21 cellular contexts compared by ENCODE assay signal in the genomic region with DNA sequence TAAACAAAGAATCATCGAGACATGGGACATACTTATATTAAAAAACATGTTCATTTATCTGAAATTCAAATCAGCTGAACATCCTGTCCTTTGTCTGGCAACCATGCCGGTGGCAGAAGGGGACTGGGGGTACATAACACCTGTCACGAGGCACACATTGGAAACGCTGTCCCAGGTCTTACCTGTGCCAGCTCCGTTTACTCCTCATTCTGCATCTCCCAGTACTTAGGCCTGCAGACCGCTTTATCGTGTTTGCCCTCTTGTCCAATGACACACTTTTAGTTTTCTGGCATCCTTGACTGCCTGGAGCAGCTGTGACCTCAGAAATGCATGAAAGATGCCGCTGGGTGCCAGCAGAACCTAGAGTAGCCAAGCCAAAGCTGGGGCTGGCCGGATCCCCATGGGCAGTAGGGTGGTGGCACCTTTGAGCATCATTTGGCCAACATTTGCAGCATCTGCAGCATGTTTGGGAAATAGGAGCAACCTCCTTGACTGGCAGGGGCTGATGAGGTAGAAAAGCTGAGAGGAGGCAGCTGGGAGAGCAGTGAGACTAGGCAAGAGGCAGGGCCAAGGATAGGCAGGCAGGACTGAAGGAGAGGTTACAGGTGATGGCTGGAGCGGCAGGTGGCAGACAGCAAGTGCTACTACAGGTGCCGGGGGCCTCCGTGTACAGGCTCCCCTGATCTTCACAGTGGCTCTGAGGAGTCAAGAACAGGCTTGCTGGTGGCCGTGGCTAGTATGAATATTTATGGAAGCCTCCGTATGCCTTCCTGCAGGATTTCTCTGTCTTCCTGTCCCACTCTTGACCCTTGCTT.
"Had no signal": no experiment of that assay in that cellular context is flagged by ENCODE, and none has a peak within 500 bp of the region (broad histone marks: within the 10 kb centered on the region; RNA-seq: fewer than 3 reads in every experiment).

No MANE protein-coding gene starts in this region.

- H3K4me1 ChIP-seq: body of pancreas, lower lobe of right lung had no signal

- H3K9me3 Mint-ChIP-seq: activated B cell treated with CpG ODN at 0.5 μM for 24 hours; activated CD4-positive, alpha-beta T cell treated with anti-CD3 and anti-CD28 coated beads, Interleukin-2, amount 10 ng/mL, durations not matched to agents 7 days and 5 days; activated naive CD4-positive, alpha-beta T cell treated with anti-CD3 and anti-CD28 coated beads, Interleukin-2, amount 50 U/mL, for 72 hours; activated T-cell treated with anti-CD3 and anti-CD28 coated beads, Interleukin-2, amount 50 U/mL, for 72 hours; mesothelial cell of epicardium had no signal

- H3K4me1 Mint-ChIP-seq: activated B cell treated with CpG ODN at 0.5 μM for 24 hours; activated CD4-positive, alpha-beta T cell treated with anti-CD3 and anti-CD28 coated beads, Interleukin-2, amount 10 ng/mL, durations not matched to agents 7 days and 5 days; mesothelial cell of epicardium; stimulated activated naive B cell treated with anti-CD40 and anti-IgM and Interleukin-4, amounts not matched to agents 10 μg/mL and 1 μg/mL and 100 μg/mL, for 72 hours had no signal

- H3K4me3 ChIP-seq: body of pancreas, lower lobe of right lung, thyroid gland had no signal

- H3K9me3 ChIP-seq: body of pancreas, lower lobe of right lung, thyroid gland had no signal

- H3K27me3 ChIP-seq: body of pancreas, thyroid gland had no signal

- H3K27me3 Mint-ChIP-seq: activated B cell treated with CpG ODN at 0.5 μM for 24 hours; activated CD4-positive, alpha-beta T cell treated with anti-CD3 and anti-CD28 coated beads, Interleukin-2, amount 10 ng/mL, durations not matched to agents 7 days and 5 days; stimulated activated naive B cell treated with anti-CD40 and anti-IgM and Interleukin-4, amounts not matched to agents 10 μg/mL and 1 μg/mL and 100 μg/mL, for 72 hours had no signal

- ATAC-seq: activated naive CD4-positive, alpha-beta T cell treated with anti-CD3 and anti-CD28 coated beads, Interleukin-2, amount 50 U/mL, for 72 hours; activated T-cell treated with anti-CD3 and anti-CD28 coated beads, Interleukin-2, amount 50 U/mL, for 72 hours; body of pancreas; left cardiac atrium; lower lobe of right lung; stimulated activated naive B cell treated with anti-CD40 and anti-IgM and Interleukin-4, amounts not matched to agents 10 μg/mL and 1 μg/mL and 100 μg/mL, for 72 hours; T-helper 17 cell had no signal

- H3K27ac ChIP-seq: body of pancreas, lower lobe of right lung, parathyroid adenoma had no signal

- DNase-seq: activated B cell treated with CpG ODN at 0.5 μM for 24 hours; activated CD4-positive, alpha-beta T cell treated with anti-CD3 and anti-CD28 coated beads, Interleukin-2, amount 10 ng/mL, durations not matched to agents 7 days and 5 days; activated CD8-positive, alpha-beta memory T cell treated with anti-CD3 and anti-CD28 coated beads, Interleukin-2, amount 50 U/mL, for 48 hours; activated gamma-delta T cell; activated T-cell treated with anti-CD3 and anti-CD28 coated beads, Interleukin-2, amount 50 U/mL, for 72 hours; amygdala; central memory CD4-positive, alpha-beta T cell; cortex of kidney; effector CD4-positive, alpha-beta T cell; foreskin fibroblast; left cardiac atrium; lower lobe of right lung; retina; stimulated activated CD4-positive, alpha-beta T cell treated with anti-CD3 and anti-CD28 coated beads, Interleukin-2, amount 100 ng/mL, for 48 hours; stimulated activated naive B cell treated with anti-CD40 and anti-IgM and Interleukin-4, amounts not matched to agents 10 μg/mL and 1 μg/mL and 100 μg/mL, for 72 hours; T-helper 17 cell had no signal

- H3K9ac ChIP-seq: parathyroid adenoma had no signal

- H3K36me3 Mint-ChIP-seq: activated naive CD4-positive, alpha-beta T cell treated with anti-CD3 and anti-CD28 coated beads, Interleukin-2, amount 50 U/mL, for 72 hours had no signal

- H3K4me3 Mint-ChIP-seq: activated B cell treated with CpG ODN at 0.5 μM for 24 hours; activated CD4-positive, alpha-beta T cell treated with anti-CD3 and anti-CD28 coated beads, Interleukin-2, amount 10 ng/mL, durations not matched to agents 7 days and 5 days; activated T-cell treated with anti-CD3 and anti-CD28 coated beads, Interleukin-2, amount 50 U/mL, for 72 hours; mesothelial cell of epicardium; stimulated activated naive B cell treated with anti-CD40 and anti-IgM and Interleukin-4, amounts not matched to agents 10 μg/mL and 1 μg/mL and 100 μg/mL, for 72 hours; T-helper 17 cell had no signal

- H3K27ac Mint-ChIP-seq: activated B cell treated with CpG ODN at 0.5 μM for 24 hours; activated CD4-positive, alpha-beta T cell treated with anti-CD3 and anti-CD28 coated beads, Interleukin-2, amount 10 ng/mL, durations not matched to agents 7 days and 5 days; activated naive CD4-positive, alpha-beta T cell treated with anti-CD3 and anti-CD28 coated beads, Interleukin-2, amount 50 U/mL, for 72 hours; activated T-cell treated with anti-CD3 and anti-CD28 coated beads, Interleukin-2, amount 50 U/mL, for 72 hours; mesothelial cell of epicardium; stimulated activated naive B cell treated with anti-CD40 and anti-IgM and Interleukin-4, amounts not matched to agents 10 μg/mL and 1 μg/mL and 100 μg/mL, for 72 hours; T-helper 17 cell had no signal
